9 cellular contexts compared by ENCODE assay signal in genomic region chr2:233081232-233081730, GRCh38. TPM values are rescaled to one million over a fixed set of nuclear protein-coding genes. Genes with fewer than 3 reads are reported as not detected.
DNase-seq lines count a peak whose midpoint lies in the region; ATAC-seq and TF ChIP-seq lines count a peak whose summit lies in the region.
"Had no signal": no experiment of that assay in that cellular context is flagged by ENCODE, and none has a peak within 500 bp of the region (broad histone marks: within the 10 kb centered on the region; RNA-seq: fewer than 3 reads in every experiment).

No MANE protein-coding gene starts in this region.

- peaks cover 40% of the 10 kb centered on the region for H3K36me3 Mint-ChIP-seq in activated naive CD8-positive, alpha-beta T cell treated with anti-CD3 and anti-CD28 coated beads, Interleukin-2, amount 50 U/mL, for 24 hours (ENCODE audit: low read depth)

- H3K27ac Mint-ChIP-seq in activated naive CD8-positive, alpha-beta T cell treated with anti-CD3 and anti-CD28 coated beads, Interleukin-2, amount 50 U/mL, for 24 hours, result peak overlapping the region; percentile 81

- H3K36me3 ChIP-seq in OCI-LY7 (ENCODE audit: insufficient read depth, low read length) (peaks cover 41% of the 10 kb centered on the region), SK-N-SH (replicated peaks in 1 of 2; ENCODE audit: control insufficient read depth in 1 of 2, insufficient read depth in 2 of 2, low read length in 1 of 2) (no peaks in the 10 kb centered on the region)

- CTCF ChIA-PET in OCI-LY7 (lab: Charles Lee; ENCODE audit: unreplicated experiment), result interaction anchor here (0.7 kb wide), 1 partner anchor 19 kb away, joined by 4 read pairs; no protein-coding TSS in a partner anchor
- CTCF ChIA-PET in SK-N-SH (lab: Yijun Ruan, JAX), result interaction anchor here (1.9 kb wide), 1 partner anchor 27 kb away, joined by 8 read pairs; no protein-coding TSS in a partner anchor

- DNase-seq in OCI-LY7 (ENCODE audit: low spot score) (no peak), NCI-H345 (lab: John Stamatoyannopoulos, UW) (no peak), SK-N-SH (no peak)
- peak; percentile 58 for DNase-seq in activated naive CD8-positive, alpha-beta T cell treated with anti-CD3 and anti-CD28 coated beads, Interleukin-2, amount 50 U/mL, for 24 hours
- DNase-seq in stimulated activated CD4-positive, alpha-beta T cell treated with anti-CD3 and anti-CD28 coated beads, Interleukin-4, amount 100 ng/mL, for 24 hours, result peak; percentile 61

- H3K9me3 ChIP-seq in OCI-LY7 (ENCODE audit: low read length), result no peaks in the 10 kb centered on the region
- no peaks in the 10 kb centered on the region for H3K9me3 ChIP-seq in SK-N-SH

- no peaks in the 10 kb centered on the region for H3K27me3 Mint-ChIP-seq in activated naive CD8-positive, alpha-beta T cell treated with anti-CD3 and anti-CD28 coated beads, Interleukin-2, amount 50 U/mL, for 24 hours

- peak overlapping the region; percentile 62 for H3K4me3 Mint-ChIP-seq in activated naive CD8-positive, alpha-beta T cell treated with anti-CD3 and anti-CD28 coated beads, Interleukin-2, amount 50 U/mL, for 24 hours

- WGBS in SK-N-SH (ENCODE audit: low lambda C conversion rate), result 72% methylated on average over 9 of the region's 9 CpGs

- H3K4me2 ChIP-seq in OCI-LY7 (ENCODE audit: low read length), result peak overlapping the region; percentile 80
- H3K4me2 ChIP-seq in SK-N-SH, result no peak overlapping the region

- peak overlapping the region; percentile 98 for H3K27ac ChIP-seq in OCI-LY7 (ENCODE audit: low read depth, low read length, poor library complexity, severe bottlenecking)
- no peak overlapping the region for H3K27ac ChIP-seq in SK-N-SH (ENCODE audit: low read depth in 2 of 2, low read length in 1 of 2)

- H3K9me2 ChIP-seq in OCI-LY7 (ENCODE audit: insufficient read depth, low read length) (no peaks in the 10 kb centered on the region), SK-N-SH (no peaks in the 10 kb centered on the region)

- no peak overlapping the region for H2AFZ ChIP-seq in OCI-LY7 (ENCODE audit: low read length)
- H2AFZ ChIP-seq in SK-N-SH (ENCODE audit: low read depth), result no peak overlapping the region

- no peaks in the 10 kb centered on the region for H3K9me3 Mint-ChIP-seq in activated naive CD8-positive, alpha-beta T cell treated with anti-CD3 and anti-CD28 coated beads, Interleukin-2, amount 50 U/mL, for 24 hours

- H4K20me1 ChIP-seq in OCI-LY7 (ENCODE audit: insufficient read depth, low read length) (no peaks in the 10 kb centered on the region), SK-N-SH (ENCODE audit: insufficient read depth) (no peaks in the 10 kb centered on the region)

- peaks cover 58% of the 10 kb centered on the region; the same call in 1 of the 2 replicates for H3K79me2 ChIP-seq in OCI-LY7 (ENCODE audit: insufficient read depth, low read depth, low read length)
- H3K79me2 ChIP-seq in SK-N-SH (ENCODE audit: insufficient read depth), result no peaks in the 10 kb centered on the region

- H3K9ac ChIP-seq in SK-N-SH, result no peak overlapping the region

- no TSS peak for BruUV-seq in OCI-LY7 (replicated peaks; lab: Mats Ljungman, UMichigan)

- ATAC-seq in activated naive CD8-positive, alpha-beta T cell treated with anti-CD3 and anti-CD28 coated beads, Interleukin-2, amount 50 U/mL, for 24 hours, result peak; percentile 82
- no peak for ATAC-seq in HG03280 (IDR thresholded peaks at IDR 0.05; ENCODE audit: unreplicated experiment)
- ATAC-seq in HG02870 (IDR thresholded peaks at IDR 0.05; ENCODE audit: unreplicated experiment), result no peak

- H3K4me3 ChIP-seq in OCI-LY7 (ENCODE audit: low read depth, low read length, poor library complexity, severe bottlenecking), result no peak overlapping the region
- H3K4me3 ChIP-seq in SK-N-SH (ENCODE audit: low read depth in 2 of 2, low read length in 1 of 2), result no peak overlapping the region

- peaks cover 100% of the 10 kb centered on the region for H3K4me1 ChIP-seq in OCI-LY7 (ENCODE audit: insufficient read depth, low read length, poor library complexity, severe bottlenecking)
- H3K4me1 ChIP-seq in SK-N-SH (ENCODE audit: control insufficient read depth in 1 of 2, insufficient read depth in 2 of 2, low read depth in 1 of 2, low read length in 1 of 2), result no peaks in the 10 kb centered on the region

- no peaks in the 10 kb centered on the region for H3F3A ChIP-seq in SK-N-SH (replicated peaks; ENCODE audit: insufficient read depth)

- TF ChIP-seq EP300 in SK-N-SH (IDR thresholded peaks at IDR 0.05; ENCODE audit: borderline replicate concordance in 1 of 2, low read depth in 1 of 2, low read length in 1 of 2), result no peak

- intact Hi-C loops in OCI-LY7 (cut with micrococcal nuclease; ENCODE audit: unreplicated experiment), result loop anchor here (10.0 kb wide), 1 partner anchor 274 kb away; the partner anchor contains the start of gene DGKD

- POLR2A ChIA-PET in OCI-LY7 (lab: Charles Lee) (interaction anchor here (1.2 to 4.7 kb wide), 4 partner anchors 11 to 143 kb away, joined by 5 to 18 read pairs (median 8); partner anchors contain the start of gene INPP5D), SK-N-SH (lab: Yijun Ruan, JAX) (no interaction called here)

- TF ChIP-seq RAD21 in SK-N-SH (IDR thresholded peaks at IDR 0.05; ENCODE audit: low read length), result no peak

- H3K4me1 Mint-ChIP-seq in activated naive CD8-positive, alpha-beta T cell treated with anti-CD3 and anti-CD28 coated beads, Interleukin-2, amount 50 U/mL, for 24 hours, result peaks cover 86% of the 10 kb centered on the region

- no peaks in the 10 kb centered on the region; the same call in 1 of the 2 replicates for H3K27me3 ChIP-seq in SK-N-SH (ENCODE audit: insufficient read depth)

- TF ChIP-seq CTCF in OCI-LY7 (conservative IDR thresholded peaks at IDR 0.05; ENCODE audit: low read length) (no peak), SK-N-SH (IDR thresholded peaks at IDR 0.05) (no peak)

- peak; percentile 43 for TF ChIP-seq POLR2A in GM19193 (IDR thresholded peaks at IDR 0.05; ENCODE audit: extremely low read depth, insufficient read depth, insufficient read length)

TF ChIP-seq in SK-N-SH, 30 proteins besides CTCF, POLR2A, EP300 and RAD21:
- TF ChIP-seq ZBTB33 (IDR thresholded peaks at IDR 0.05; ENCODE audit: borderline replicate concordance, low read depth) (no peak), GABPA (IDR thresholded peaks at IDR 0.05; ENCODE audit: low read depth) (no peak), RFX5 (IDR thresholded peaks at IDR 0.05; ENCODE audit: low read length) (no peak), ELF1 (IDR thresholded peaks at IDR 0.05) (no peak), USF2 (IDR thresholded peaks at IDR 0.05; ENCODE audit: borderline replicate concordance, low read depth, low read length) (no peak), TCF12 (IDR thresholded peaks at IDR 0.05) (no peak), POLR2AphosphoS5 (IDR thresholded peaks at IDR 0.05; ENCODE audit: low read depth, low read length) (no peak)
TF ChIP-seq in SK-N-SH: peak in this region for 0.

RNA-seq across cellular contexts. Expression of gene INPP5D, which starts 21.1 kb away (rescaled TPM):
- 68.3 and 79.5 TPM in 2 replicates for total RNA-seq in OCI-LY7 (2014; rRNA removed; shearing (Covaris generic))
- 92.6 and 109 TPM in 2 replicates for total RNA-seq in OCI-LY7 (2022)
- 0.99 and 1.3 TPM in 2 replicates for polyA plus RNA-seq in SK-N-SH (2012; rRNA removed)
- polyA plus RNA-seq in SK-N-SH (2012; cell fraction: cytosol; rRNA removed), result 0.79 and 1.0 TPM in 2 replicates
- 4.6 and 5.4 TPM in 2 replicates for polyA plus RNA-seq in SK-N-SH (2012; cell fraction: nucleus; rRNA removed)

RNA-seq across cellular contexts. Expression of gene NEU2, which starts 48.8 kb away (rescaled TPM):
- not detected in 2 replicates for total RNA-seq in OCI-LY7 (2014; rRNA removed; shearing (Covaris generic))
- total RNA-seq in OCI-LY7 (2022), result not detected in 2 replicates
- polyA plus RNA-seq in SK-N-SH (2012; rRNA removed), result not detected in 2 replicates
- polyA plus RNA-seq in SK-N-SH (2012; cell fraction: cytosol; rRNA removed), result not detected in 2 replicates
- polyA plus RNA-seq in SK-N-SH (2012; cell fraction: nucleus; rRNA removed), result not detected in 2 replicates
- total RNA-seq: astrocyte had no signal

Comparison
In these comparisons a context has a peak if more than half of its experiments do, and no peak if none do; other contexts are left out.
1. DNase-seq: peak in activated naive CD8-positive, alpha-beta T cell treated with anti-CD3 and anti-CD28 coated beads, Interleukin-2, amount 50 U/mL, for 24 hours (single experiment) and stimulated activated CD4-positive, alpha-beta T cell treated with anti-CD3 and anti-CD28 coated beads, Interleukin-4, amount 100 ng/mL, for 24 hours (single experiment); none in OCI-LY7 (single experiment), NCI-H345 (single experiment) and SK-N-SH (single experiment).